Comparison of ENCODE assay signal across 15 cellular contexts in the genomic region with DNA sequence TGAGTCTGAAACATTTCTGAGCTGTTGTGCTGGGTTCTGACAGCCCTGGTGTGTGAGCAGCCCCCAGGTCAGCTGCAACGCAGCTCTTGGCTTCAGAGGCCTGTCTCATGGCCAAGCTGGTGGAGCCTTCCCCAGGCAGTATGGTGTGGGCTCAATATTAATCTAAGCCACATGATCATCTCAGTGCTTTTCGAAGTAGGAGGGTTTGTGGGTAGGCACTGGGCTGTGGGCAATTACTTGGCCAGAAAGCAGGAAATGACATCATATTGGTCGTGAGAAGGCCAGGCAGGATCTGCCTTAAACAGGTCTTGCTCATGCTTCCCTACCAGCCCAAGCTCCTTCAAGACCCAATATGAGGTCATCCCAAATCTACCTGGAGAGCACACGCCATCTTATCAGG. TPM values are rescaled to one million over a fixed set of nuclear protein-coding genes. Genes with fewer than 3 reads are reported as not detected.
A peak's percentile ranks its signal among the peaks of the same experiment; 100 is the strongest.
DNase-seq lines count a peak whose midpoint lies in the region; ATAC-seq lines count a peak whose summit lies in the region.
"Had no signal": no experiment of that assay in that cellular context is flagged by ENCODE, and none has a peak within 500 bp of the region (broad histone marks: within the 10 kb centered on the region; RNA-seq: fewer than 3 reads in every experiment).

No MANE protein-coding gene starts in this region.

- no peak overlapping the region for H3K4me3 Mint-ChIP-seq in activated CD4-positive, alpha-beta T cell treated with anti-CD3 and anti-CD28 coated beads, Interleukin-2, amount 10 ng/mL, durations not matched to agents 24 days and 14 days
- no peak overlapping the region for H3K4me3 Mint-ChIP-seq in activated CD4-positive, alpha-beta memory T cell treated with anti-CD3 and anti-CD28 coated beads, Interleukin-2, amount 10 ng/mL, durations not matched to agents 7 days and 5 days
- H3K4me3 Mint-ChIP-seq in natural killer cell treated with Interleukin-12 subunit alpha and Interleukin-12 subunit beta and Interleukin-15 and Interleukin-18, amount 100 ng/mL, for 72 hours = peak overlapping the region; percentile 40

- H3K36me3 ChIP-seq in effector memory CD4-positive, alpha-beta T cell (ENCODE audit: control insufficient read depth, insufficient read depth, low read length) = no peaks in the 10 kb centered on the region
- H3K36me3 ChIP-seq: brain microvascular endothelial cell, SJCRH30, spleen, tibial artery had no signal

- POLR2A ChIA-PET in activated CD4-positive, alpha-beta memory T cell treated with anti-CD3 and anti-CD28 coated beads, Interleukin-2, amount 10 ng/mL, durations not matched to agents 7 days and 5 days (lab: Charles Lee) = no interaction called here

- peak; percentile 76 to 82 for ATAC-seq in natural killer cell treated with Interleukin-12 subunit alpha and Interleukin-12 subunit beta and Interleukin-15 and Interleukin-18, amount 100 ng/mL, for 72 hours
- ATAC-seq: left ventricle myocardium superior had no signal

- no peak overlapping the region for H3K4me3 ChIP-seq in effector memory CD4-positive, alpha-beta T cell (ENCODE audit: insufficient read depth, low read depth, low read length, poor library complexity, severe bottlenecking)
- H3K4me3 ChIP-seq: SJCRH30, spleen, tibial artery had no signal

- H3K4me1 ChIP-seq in effector memory CD4-positive, alpha-beta T cell (ENCODE audit: control insufficient read depth, insufficient read depth, low read length, poor library complexity, severe bottlenecking) = no peaks in the 10 kb centered on the region
- H3K4me1 ChIP-seq: SJCRH30, spleen, tibial artery had no signal

- H3K4me1 Mint-ChIP-seq in activated CD4-positive, alpha-beta T cell treated with anti-CD3 and anti-CD28 coated beads, Interleukin-2, amount 10 ng/mL, durations not matched to agents 24 days and 14 days = peaks cover 8% of the 10 kb centered on the region
- peaks cover 18% of the 10 kb centered on the region for H3K4me1 Mint-ChIP-seq in activated CD4-positive, alpha-beta memory T cell treated with anti-CD3 and anti-CD28 coated beads, Interleukin-2, amount 10 ng/mL, durations not matched to agents 7 days and 5 days
- peaks cover 15 to 16% of the 10 kb centered on the region in 2 donors for H3K4me1 Mint-ChIP-seq in natural killer cell treated with Interleukin-12 subunit alpha and Interleukin-12 subunit beta and Interleukin-15 and Interleukin-18, amount 100 ng/mL, for 72 hours (ENCODE audit: low read depth in 2 of 2)

- H3K27me3 Mint-ChIP-seq in activated CD4-positive, alpha-beta T cell treated with anti-CD3 and anti-CD28 coated beads, Interleukin-2, amount 10 ng/mL, durations not matched to agents 24 days and 14 days = peaks cover 5% of the 10 kb centered on the region
- H3K27me3 Mint-ChIP-seq in activated CD4-positive, alpha-beta memory T cell treated with anti-CD3 and anti-CD28 coated beads, Interleukin-2, amount 10 ng/mL, durations not matched to agents 7 days and 5 days = peaks cover 16% of the 10 kb centered on the region
- peaks cover 0 to 11% of the 10 kb centered on the region in 2 donors for H3K27me3 Mint-ChIP-seq in natural killer cell treated with Interleukin-12 subunit alpha and Interleukin-12 subunit beta and Interleukin-15 and Interleukin-18, amount 100 ng/mL, for 72 hours

- H3K27ac ChIP-seq in effector memory CD4-positive, alpha-beta T cell (ENCODE audit: insufficient read depth, low read length, poor library complexity, severe bottlenecking) = no peak overlapping the region
- H3K27ac ChIP-seq: brain microvascular endothelial cell, SJCRH30, spleen, tibial artery had no signal

- no peaks in the 10 kb centered on the region for H3K36me3 Mint-ChIP-seq in activated CD4-positive, alpha-beta T cell treated with anti-CD3 and anti-CD28 coated beads, Interleukin-2, amount 10 ng/mL, durations not matched to agents 24 days and 14 days (ENCODE audit: low read depth)
- H3K36me3 Mint-ChIP-seq in activated CD4-positive, alpha-beta memory T cell treated with anti-CD3 and anti-CD28 coated beads, Interleukin-2, amount 10 ng/mL, durations not matched to agents 7 days and 5 days (ENCODE audit: low read depth) = no peaks in the 10 kb centered on the region
- H3K36me3 Mint-ChIP-seq in natural killer cell treated with Interleukin-12 subunit alpha and Interleukin-12 subunit beta and Interleukin-15 and Interleukin-18, amount 100 ng/mL, for 72 hours = no peaks in the 10 kb centered on the region

- CTCF ChIA-PET in activated CD4-positive, alpha-beta memory T cell treated with anti-CD3 and anti-CD28 coated beads, Interleukin-2, amount 10 ng/mL, durations not matched to agents 7 days and 5 days (lab: Charles Lee) = interaction anchor here (1.2 kb wide), 1 partner anchor 28 kb away, joined by 3 read pairs; no protein-coding TSS in a partner anchor

- intact Hi-C loops in activated CD4-positive, alpha-beta T cell treated with anti-CD3 and anti-CD28 coated beads, Interleukin-2, amount 10 ng/mL, durations not matched to agents 24 days and 14 days (cut with micrococcal nuclease) = no loop called here

- H3K9me3 ChIP-seq in effector memory CD4-positive, alpha-beta T cell (ENCODE audit: control insufficient read depth, low read length) = no peaks in the 10 kb centered on the region
- H3K9me3 ChIP-seq: SJCRH30, tibial artery had no signal

- no peaks in the 10 kb centered on the region for H3K27me3 ChIP-seq in effector memory CD4-positive, alpha-beta T cell (replicated peaks; ENCODE audit: control insufficient read depth, insufficient read depth, low read length, poor library complexity, severe bottlenecking)
- H3K27me3 ChIP-seq: brain microvascular endothelial cell, SJCRH30, spleen had no signal

- H3K9me3 Mint-ChIP-seq in activated CD4-positive, alpha-beta T cell treated with anti-CD3 and anti-CD28 coated beads, Interleukin-2, amount 10 ng/mL, durations not matched to agents 24 days and 14 days = peaks cover 7% of the 10 kb centered on the region
- H3K9me3 Mint-ChIP-seq in activated CD4-positive, alpha-beta memory T cell treated with anti-CD3 and anti-CD28 coated beads, Interleukin-2, amount 10 ng/mL, durations not matched to agents 7 days and 5 days = no peaks in the 10 kb centered on the region
- peaks cover 4% of the 10 kb centered on the region for H3K9me3 Mint-ChIP-seq in natural killer cell treated with Interleukin-12 subunit alpha and Interleukin-12 subunit beta and Interleukin-15 and Interleukin-18, amount 100 ng/mL, for 72 hours

- H3K27ac Mint-ChIP-seq in activated CD4-positive, alpha-beta T cell treated with anti-CD3 and anti-CD28 coated beads, Interleukin-2, amount 10 ng/mL, durations not matched to agents 24 days and 14 days = no peak overlapping the region
- H3K27ac Mint-ChIP-seq in activated CD4-positive, alpha-beta memory T cell treated with anti-CD3 and anti-CD28 coated beads, Interleukin-2, amount 10 ng/mL, durations not matched to agents 7 days and 5 days = no peak overlapping the region
- H3K27ac Mint-ChIP-seq in natural killer cell treated with Interleukin-12 subunit alpha and Interleukin-12 subunit beta and Interleukin-15 and Interleukin-18, amount 100 ng/mL, for 72 hours = peak overlapping the region in 1 of 2 donors; percentile 77

- peak; percentile 8 for DNase-seq in activated CD4-positive, alpha-beta T cell treated with anti-CD3 and anti-CD28 coated beads for 48 hours
- no peak for DNase-seq in activated CD4-positive, alpha-beta T cell treated with anti-CD3 and anti-CD28 coated beads, Interleukin-2, amount 10 ng/mL, durations not matched to agents 24 days and 14 days
- peak; percentile 86 for DNase-seq in HT1080 (ENCODE audit: low read depth)
- DNase-seq in activated CD4-positive, alpha-beta memory T cell treated with anti-CD3 and anti-CD28 coated beads, Interleukin-2, amount 10 ng/mL, durations not matched to agents 7 days and 5 days = peak; percentile 40
- no peak for DNase-seq in natural killer cell treated with Interleukin-12 subunit alpha and Interleukin-12 subunit beta and Interleukin-15 and Interleukin-18, amount 100 ng/mL, for 72 hours (ENCODE audit: low spot score)
- no peak for DNase-seq in effector memory CD4-positive, alpha-beta T cell
- no peak for DNase-seq in COLO829 (ENCODE audit: low spot score)
- no peak for DNase-seq in mesenteric fat pad (ENCODE audit: low spot score)
- DNase-seq: activated T-cell treated with anti-CD3 and anti-CD28 coated beads, Interleukin-2, amount 50 U/mL, for 48 hours; brain microvascular endothelial cell; left ventricle myocardium superior; NCI-H524 treated with DMSO at 0.1 percent for 48 hours; SJCRH30; spleen; tibial artery had no signal

RNA-seq across cellular contexts. Expression of gene LOXHD1, which starts 26.9 kb away (rescaled TPM):
- total RNA-seq in activated CD4-positive, alpha-beta T cell treated with anti-CD3 and anti-CD28 coated beads, Interleukin-2, amount 10 ng/mL, durations not matched to agents 24 days and 14 days = not detected in 2 replicates
- total RNA-seq in HT1080 (2014; rRNA removed; shearing (Covaris generic)) = not detected in 2 replicates
- polyA plus RNA-seq in HT1080 (2015; cell fraction: cytosol; rRNA removed) = not detected in 2 replicates
- polyA plus RNA-seq in HT1080 (2015; cell fraction: nucleus; rRNA removed) = not detected in 2 replicates
- not detected for total RNA-seq in activated CD4-positive, alpha-beta memory T cell treated with anti-CD3 and anti-CD28 coated beads, Interleukin-2, amount 10 ng/mL, durations not matched to agents 7 days and 5 days
- total RNA-seq in natural killer cell treated with Interleukin-12 subunit alpha and Interleukin-12 subunit beta and Interleukin-15 and Interleukin-18, amount 100 ng/mL, for 72 hours = not detected
- total RNA-seq in mesenteric fat pad = 2.3 TPM
- total RNA-seq: SJCRH30 had no signal

Comparison
In these comparisons a context has a peak if more than half of its experiments do, and no peak if none do; other contexts are left out.
1. DNase-seq: peak in activated CD4-positive, alpha-beta T cell treated with anti-CD3 and anti-CD28 coated beads for 48 hours (single experiment), HT1080 (single experiment) and activated CD4-positive, alpha-beta memory T cell treated with anti-CD3 and anti-CD28 coated beads, Interleukin-2, amount 10 ng/mL, durations not matched to agents 7 days and 5 days (single experiment); none in activated CD4-positive, alpha-beta T cell treated with anti-CD3 and anti-CD28 coated beads, Interleukin-2, amount 10 ng/mL, durations not matched to agents 24 days and 14 days (single experiment), natural killer cell treated with Interleukin-12 subunit alpha and Interleukin-12 subunit beta and Interleukin-15 and Interleukin-18, amount 100 ng/mL, for 72 hours (single experiment), effector memory CD4-positive, alpha-beta T cell (0 of 3), COLO829 (single experiment) and mesenteric fat pad (single experiment).